In the genomic region with DNA sequence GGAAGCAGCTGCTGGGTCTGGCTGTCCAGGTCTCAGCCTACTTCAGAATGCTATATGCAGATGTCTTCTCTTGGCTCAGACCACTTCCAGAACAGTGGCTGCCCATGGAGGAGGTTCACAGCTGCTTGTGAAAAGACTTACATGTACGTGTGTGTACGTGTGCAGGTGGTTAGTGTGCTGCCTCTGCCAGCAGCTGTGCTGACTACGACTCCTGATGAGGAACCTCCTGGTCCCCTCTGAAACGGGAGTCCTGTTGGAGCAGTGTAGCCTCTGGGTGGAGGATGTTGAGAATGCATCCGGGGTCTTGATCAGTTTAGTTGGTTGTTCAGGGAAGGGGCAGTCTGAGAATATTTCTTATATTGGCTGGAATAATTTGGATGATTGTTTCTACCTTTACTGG, we compare ENCODE assay signal across 26 cellular contexts.
DNase-seq lines count a peak whose midpoint lies in the region; ATAC-seq and TF ChIP-seq lines count a peak whose summit lies in the region.
"Had no signal": no experiment of that assay in that cellular context is flagged by ENCODE, and none has a peak within 500 bp of the region (broad histone marks: within the 10 kb centered on the region; RNA-seq: fewer than 3 reads in every experiment).

No MANE protein-coding gene starts in this region.

- no peak overlapping the region for H3K27ac ChIP-seq in right cardiac atrium (ENCODE audit: low read length)
- peak overlapping the region; percentile 59 for H3K27ac ChIP-seq in RWPE2 (ENCODE audit: poor library complexity, severe bottlenecking)
- peak overlapping the region in 3 of 4 donors; percentile 29 to 71 (median 59) for H3K27ac ChIP-seq in tibial nerve
- H3K27ac ChIP-seq: PC-9, SK-N-MC had no signal

- peak; percentile 64 for DNase-seq in Right ventricle myocardium inferior (ENCODE audit: missing footprints)
- no peak for DNase-seq in right cardiac atrium
- no peak for DNase-seq in RWPE2 (ENCODE audit: low spot score)
- DNase-seq in left colon, result no peak
- no peak for DNase-seq in tibial nerve (ENCODE audit: low spot score in 2 of 2)
- no peak for DNase-seq in activated naive CD4-positive, alpha-beta T cell (lab: John Stamatoyannopoulos, UW)
- no peak for DNase-seq in NCI-H2227 treated with DMSO at 0.1 percent for 48 hours (lab: John Stamatoyannopoulos, UW)
- DNase-seq in SW480 (ENCODE audit: low spot score), result no peak
- DNase-seq: C1 segment of cervical spinal cord; CD4-positive, alpha-beta memory T cell; COR-L47; DMS53; GF-D8; HFFc6; NCI-H1048; NCI-H1694; NCI-H2029 treated with DMSO at 0.1 percent for 48 hours; NCI-H2171; NCI-H345; NCI-H748 treated with DMSO at 0.1 percent for 48 hours; NK-92 treated with Interleukin-12 subunit alpha and Interleukin-12 subunit beta, amount 100 ng/mL, for 24 hours; PC-9; SHP77 treated with DMSO at 0.1 percent for 48 hours had no signal

- H3K27me3 ChIP-seq in right cardiac atrium (ENCODE audit: control insufficient read depth, insufficient read depth), result no peaks in the 10 kb centered on the region
- no peaks in the 10 kb centered on the region for H3K27me3 ChIP-seq in RWPE2 (ENCODE audit: insufficient read depth, poor library complexity, severe bottlenecking)
- no peaks in the 10 kb centered on the region for H3K27me3 ChIP-seq in tibial nerve

- ATAC-seq in Right ventricle myocardium inferior (no peak), right cardiac atrium (no peak), RWPE2 (ENCODE audit: low read depth) (peak; percentile 13; the same call in 1 of the 3 replicates), left colon (peak; percentile 27)
- ATAC-seq: GM23338 had no signal

- H3K9me3 ChIP-seq in right cardiac atrium (ENCODE audit: control insufficient read depth, low read length) (no peaks in the 10 kb centered on the region), RWPE2 (ENCODE audit: severe bottlenecking) (no peaks in the 10 kb centered on the region), tibial nerve (no peaks in the 10 kb centered on the region)
- H3K9me3 ChIP-seq: HAP-1 had no signal

- no peak for TF ChIP-seq POLR2A in tibial nerve (IDR thresholded peaks at IDR 0.05)

- TF ChIP-seq EP300 in tibial nerve (IDR thresholded peaks at IDR 0.05), result no peak

- TF ChIP-seq CTCF in RWPE2 (IDR thresholded peaks at IDR 0.05; ENCODE audit: poor library complexity, severe bottlenecking), result no peak
- TF ChIP-seq CTCF in tibial nerve (IDR thresholded peaks at IDR 0.05), result no peak

- intact Hi-C loops in Right ventricle myocardium inferior (cut with DNase I) (no loop called here), right cardiac atrium (cut with DNase I) (no loop called here), left colon (cut with DNase I, micrococcal nuclease) (no loop called here)

- 83% methylated on average over 5 of the region's 5 CpGs for WGBS in right cardiac atrium
- WGBS in tibial nerve, 2 donors, result 70 to 85% methylated on average over 5 of the region's 5 CpGs

- no peaks in the 10 kb centered on the region for H3K4me1 ChIP-seq in right cardiac atrium (ENCODE audit: control insufficient read depth, insufficient read depth, low read length)
- peaks cover 13% of the 10 kb centered on the region for H3K4me1 ChIP-seq in RWPE2 (ENCODE audit: insufficient read depth, poor library complexity, severe bottlenecking)
- peaks cover 0 to 10% (median 0%) of the 10 kb centered on the region in 4 donors for H3K4me1 ChIP-seq in tibial nerve
- H3K4me1 ChIP-seq: HAP-1 had no signal

- H3K36me3 ChIP-seq in RWPE2 (ENCODE audit: low read depth) (no peaks in the 10 kb centered on the region), tibial nerve (no peaks in the 10 kb centered on the region)
- H3K36me3 ChIP-seq: HAP-1 had no signal

- H3K4me3 ChIP-seq in right cardiac atrium (ENCODE audit: low read length) (no peak overlapping the region), RWPE2 (ENCODE audit: severe bottlenecking) (no peak overlapping the region), tibial nerve (no peak overlapping the region)
- H3K4me3 ChIP-seq: GM23338, HAP-1, PC-9, SK-N-MC had no signal

Comparison
In these comparisons a context has a peak if more than half of its experiments do, and no peak if none do; other contexts are left out.
1. ATAC-seq: peak in RWPE2 (single experiment) and left colon (single experiment); none in Right ventricle myocardium inferior (single experiment) and right cardiac atrium (0 of 2).